9 cellular contexts compared by ENCODE assay signal in the genomic region with DNA sequence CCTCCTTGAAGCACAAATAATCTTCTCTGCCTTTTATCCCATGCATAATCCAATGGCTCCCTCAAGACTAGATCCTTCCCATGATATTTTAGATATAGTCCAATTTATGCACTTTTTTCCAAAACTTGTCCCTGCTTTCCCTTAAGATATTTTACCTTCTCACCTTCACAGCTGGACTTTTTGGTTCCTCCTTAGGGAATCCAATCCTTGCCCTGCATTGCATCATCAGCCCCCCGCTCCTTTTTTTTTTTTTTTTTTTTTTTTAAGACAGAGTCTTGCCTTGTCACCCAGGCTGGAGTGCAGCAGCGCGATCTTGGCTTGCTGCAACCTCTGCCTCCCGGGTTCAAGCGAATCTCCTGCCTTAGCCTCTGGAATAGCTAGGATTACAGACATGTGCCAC.
"Had no signal": no experiment of that assay in that cellular context is flagged by ENCODE, and none has a peak within 500 bp of the region (broad histone marks: within the 10 kb centered on the region; RNA-seq: fewer than 3 reads in every experiment).

No MANE protein-coding gene starts in this region.

- H3K27ac ChIP-seq: GM23248 had no signal

- H3K4me3 ChIP-seq: GM23248, HAP-1 had no signal

- H3K9ac ChIP-seq: GM23248 had no signal

- ATAC-seq: HCT116 had no signal

- H3K36me3 ChIP-seq: HAP-1 had no signal

- H3K4me3 Mint-ChIP-seq: H9, HFFc6 had no signal

- H3K9me3 Mint-ChIP-seq: H9 had no signal

- DNase-seq: GM23248, GOT3, H7, H9, HCEC 1CT, HFFc6 had no signal

- FAIRE-seq: H54 had no signal

- H3K27ac Mint-ChIP-seq: H9, HFFc6 had no signal

- H3K9me3 ChIP-seq: HAP-1 had no signal

- H2AFZ ChIP-seq: GM23248 had no signal
